In the genomic region with DNA sequence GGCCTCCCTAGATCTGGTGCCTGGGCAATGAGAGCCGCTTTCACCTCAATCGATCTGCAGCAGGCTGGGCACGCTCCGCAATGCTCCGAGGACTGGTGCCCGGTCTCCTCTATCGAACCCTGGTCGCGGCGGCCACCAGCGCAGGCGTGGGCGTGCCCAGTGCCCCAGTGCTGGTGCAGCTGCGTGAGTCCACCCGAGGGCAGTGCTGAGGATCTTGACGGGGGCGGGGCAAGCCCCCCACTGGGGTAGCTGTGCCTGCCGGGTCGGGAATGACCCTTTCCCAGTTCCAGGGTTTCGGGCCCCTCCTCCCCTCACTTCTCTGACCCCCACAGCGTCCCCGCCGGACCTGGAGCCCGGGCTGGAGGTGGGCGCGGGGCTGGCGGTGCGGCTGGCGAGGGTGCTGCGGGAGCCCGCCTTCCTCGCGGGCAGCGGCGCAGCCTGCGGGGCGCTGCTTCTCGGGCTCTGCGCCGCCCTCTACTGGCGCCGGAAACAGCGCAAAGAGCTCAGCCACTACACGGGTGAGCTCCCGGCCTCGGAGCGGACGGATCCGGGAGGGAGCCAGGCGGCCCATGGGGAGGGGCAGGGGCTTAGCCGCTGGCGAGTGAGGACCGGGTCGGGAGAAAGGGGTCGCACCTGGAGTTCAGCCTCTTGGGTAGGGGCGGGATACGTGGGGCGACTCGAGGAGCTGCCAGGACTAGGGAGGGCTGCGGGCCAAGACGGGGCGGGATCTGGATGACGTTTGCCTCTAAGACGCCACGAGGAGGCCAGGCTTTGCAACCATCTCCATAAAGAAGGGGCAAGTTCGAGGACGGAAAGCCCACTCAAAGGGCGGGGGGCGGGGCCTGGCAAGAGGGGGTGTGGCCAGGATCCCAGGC, we compare ENCODE assay signal across 8 cellular contexts.
DNase-seq lines count a peak whose midpoint lies in the region; ATAC-seq lines count a peak whose summit lies in the region.

No MANE protein-coding gene starts in this region.

- no peaks in the 10 kb centered on the region for H3K9me3 ChIP-seq in neuron (ENCODE audit: low read length)
- H3K9me3 ChIP-seq in stomach smooth muscle (ENCODE audit: control insufficient read depth in 2 of 2, low read length in 2 of 2): no peaks in the 10 kb centered on the region

- H3K9ac ChIP-seq in stomach smooth muscle (ENCODE audit: low read length in 2 of 2): peak overlapping the region; percentile 69 to 82

- H3K27ac ChIP-seq in stomach smooth muscle (ENCODE audit: low read length): peak overlapping the region; percentile 80

- DNase-seq in DMS153 (lab: John Stamatoyannopoulos, UW) (peak; percentile 52), HuH-7.5 (ENCODE audit: low spot score) (peak; percentile 86), SHP77 treated with DMSO at 0.1 percent for 48 hours (lab: John Stamatoyannopoulos, UW) (peak; percentile 33), activated gamma-delta T cell (lab: John Stamatoyannopoulos, UW) (peak; percentile 53), foreskin melanocyte (peak; percentile 90)

- H3K27me3 ChIP-seq in neuron (ENCODE audit: insufficient read depth, low read length) (peaks cover 43% of the 10 kb centered on the region), stomach smooth muscle (ENCODE audit: control insufficient read depth in 1 of 2, insufficient read depth in 2 of 2, low read length in 2 of 2) (peaks cover 18 to 21% of the 10 kb centered on the region in 2 donors)

- H3K36me3 ChIP-seq in neuron (ENCODE audit: insufficient read depth, low read length) (no peaks in the 10 kb centered on the region), stomach smooth muscle (ENCODE audit: control insufficient read depth in 2 of 2, insufficient read depth in 2 of 2, low read length in 2 of 2) (no peaks in the 10 kb centered on the region)

- H3K4me3 ChIP-seq in neuron (ENCODE audit: low read length): peak overlapping the region; percentile 70
- peak overlapping the region; percentile 68 to 81 for H3K4me3 ChIP-seq in stomach smooth muscle (ENCODE audit: low read length in 2 of 2)

- H3K4me1 ChIP-seq in neuron (ENCODE audit: insufficient read depth, low read length): peaks cover 5% of the 10 kb centered on the region
- H3K4me1 ChIP-seq in stomach smooth muscle (ENCODE audit: control insufficient read depth, insufficient read depth, low read length): peaks cover 22% of the 10 kb centered on the region

- ATAC-seq in GM21528 (IDR thresholded peaks at IDR 0.05; ENCODE audit: low FRiP score, unreplicated experiment): peak; percentile 92

- peak overlapping the region; percentile 82 for H2AFZ ChIP-seq in neuron (ENCODE audit: low read depth, low read length)

Comparison
In these comparisons a context has a peak if more than half of its experiments do, and no peak if none do; other contexts are left out.
1. Peak in every context shown above with its lines: DNase-seq, ATAC-seq, H3K4me3 ChIP-seq and H3K27ac ChIP-seq.
2. DNase-seq: peak in every context shown above with its lines; median percentile 90 in foreskin melanocyte; 86 in HuH-7.5; 53 in activated gamma-delta T cell; 52 in DMS153; 33 in SHP77 treated with DMSO at 0.1 percent for 48 hours.